Comparison of ENCODE assay signal across 8 cellular contexts in the genomic region with DNA sequence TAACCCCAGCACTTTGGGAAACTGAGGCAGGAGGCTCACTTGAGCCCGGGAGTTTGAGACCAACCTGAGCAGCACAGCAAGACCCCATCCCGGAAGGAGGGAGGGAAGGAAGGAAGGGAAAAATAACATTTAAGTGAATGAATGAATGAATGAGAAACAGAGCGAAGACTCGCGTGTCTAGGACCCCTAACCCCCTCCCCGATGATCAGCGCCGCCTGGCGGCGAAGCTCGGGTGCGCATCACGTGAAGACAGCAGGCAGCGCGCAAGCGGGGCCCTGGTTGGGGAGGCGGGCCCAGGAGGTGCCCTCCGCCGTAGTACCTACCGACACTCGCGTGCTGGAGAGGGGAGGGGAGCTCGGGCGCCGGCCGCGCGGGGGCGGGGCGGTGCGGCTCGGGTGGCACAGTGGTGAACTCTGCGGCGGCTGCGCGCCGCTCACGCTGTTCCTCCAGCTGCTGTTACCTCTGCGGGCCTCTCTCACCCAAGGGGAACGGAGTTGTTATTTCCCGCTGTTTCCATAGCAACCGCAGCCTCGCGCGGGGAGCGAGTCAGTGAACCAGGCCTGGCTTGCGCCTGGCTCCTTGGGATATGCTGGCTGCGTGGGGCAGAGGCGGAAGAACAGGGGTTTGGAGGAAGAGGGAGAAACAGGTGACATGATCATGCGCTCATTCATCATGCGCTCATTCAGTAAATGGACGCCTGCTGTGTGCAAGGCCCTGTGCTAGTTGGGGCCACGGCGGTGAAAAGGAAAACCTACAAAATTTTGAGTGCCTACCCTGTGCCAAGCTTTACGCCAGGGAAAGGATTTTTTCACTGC. TPM values are rescaled to one million over a fixed set of nuclear protein-coding genes. Genes with fewer than 3 reads are reported as not detected.
DNase-seq lines count a peak whose midpoint lies in the region; ATAC-seq, FAIRE-seq and TF ChIP-seq lines count a peak whose summit lies in the region.

No MANE protein-coding gene starts in this region.

- peak overlapping the region; percentile 63 for H3K27ac Mint-ChIP-seq in astrocyte (ENCODE audit: unreplicated experiment)

- no peaks in the 10 kb centered on the region for H3K9me3 ChIP-seq in astrocyte (ENCODE audit: insufficient read depth, low read depth, low read length)

- peaks cover 15% of the 10 kb centered on the region for H3K27me3 Mint-ChIP-seq in astrocyte (ENCODE audit: low read depth, unreplicated experiment)

- no peak for FAIRE-seq in astrocyte (lab: Jason Lieb, UNC)

- H3K36me3 Mint-ChIP-seq in astrocyte (ENCODE audit: low read depth, unreplicated experiment): no peaks in the 10 kb centered on the region

- no peaks in the 10 kb centered on the region for H3K9me3 Mint-ChIP-seq in astrocyte (ENCODE audit: unreplicated experiment)

- no peak overlapping the region for H3K27ac ChIP-seq in astrocyte (ENCODE audit: low read depth, low read length)

- H3K4me2 ChIP-seq in astrocyte (ENCODE audit: low read length): peak overlapping the region; percentile 85

- no peaks in the 10 kb centered on the region for H3K79me2 ChIP-seq in astrocyte (ENCODE audit: insufficient read depth, low read length)

- DNase-seq in GM13977 (ENCODE audit: low spot score) (peak; percentile 78), NCI-H1694 treated with DMSO at 0.1 percent for 48 hours (lab: John Stamatoyannopoulos, UW) (peak; percentile 74), T-helper 2 cell (peak; percentile 40 to 85 (median 67)), astrocyte (ENCODE audit: low read depth) (peak; percentile 71), hippocampal formation (lab: John Stamatoyannopoulos, UW) (peak; percentile 25 to 26), renal cortical epithelial cell (ENCODE audit: low read depth) (peak; percentile 99), HuH-7.5 (ENCODE audit: low spot score) (no peak)

- peak; percentile 94 for TF ChIP-seq CTCF in GM13977 (IDR thresholded peaks at IDR 0.05; ENCODE audit: extremely low read depth, insufficient read depth, missing control alignments)
- peak; percentile 66 for TF ChIP-seq CTCF in astrocyte (IDR thresholded peaks at IDR 0.05; ENCODE audit: insufficient read depth, low read depth, low read length)

- peak overlapping the region; percentile 58 for H3K4me3 ChIP-seq in astrocyte (ENCODE audit: insufficient read depth, low read depth, low read length)

- H3K9ac ChIP-seq in astrocyte (ENCODE audit: low read length): peak overlapping the region; percentile 77

- ATAC-seq in HG02938 (IDR thresholded peaks at IDR 0.05; ENCODE audit: unreplicated experiment): peak; percentile 76

- H3K4me1 Mint-ChIP-seq in astrocyte (ENCODE audit: low read depth, unreplicated experiment): peaks cover 5% of the 10 kb centered on the region

- no peaks in the 10 kb centered on the region for H3K36me3 ChIP-seq in astrocyte (ENCODE audit: insufficient read depth, low read length)

- H3K4me1 ChIP-seq in astrocyte (ENCODE audit: insufficient read depth, low read length): peaks cover 3% of the 10 kb centered on the region

- H4K20me1 ChIP-seq in astrocyte (ENCODE audit: insufficient read depth, low read length): no peaks in the 10 kb centered on the region

- H3K4me3 Mint-ChIP-seq in astrocyte (ENCODE audit: unreplicated experiment): peak overlapping the region; percentile 81

- H3K27me3 ChIP-seq in astrocyte (ENCODE audit: insufficient read depth, low read length): peaks cover 10% of the 10 kb centered on the region

- peak overlapping the region; percentile 91 for H2AFZ ChIP-seq in astrocyte (ENCODE audit: low read depth, low read length)

- in situ Hi-C loops in GM13977 (cut with MboI; ENCODE audit: low pct_unique_long_range_greater_than_20kb, low sequenced_read_pairs, unreplicated experiment): no loop called here

RNA-seq across cellular contexts. Expression of a gene that starts 2.0 kb away (rescaled TPM):
- total RNA-seq in astrocyte: 3.2 and 4.5 TPM in 2 replicates
- total RNA-seq in renal cortical epithelial cell: 286 and 494 TPM in 2 replicates

RNA-seq across cellular contexts. Expression of a gene that starts 42.9 kb away (rescaled TPM):
- total RNA-seq in astrocyte (57.3 and 68.9 TPM in 2 replicates), renal cortical epithelial cell (55.6 and 58.9 TPM in 2 replicates)

Comparison
In these comparisons a context has a peak if more than half of its experiments do, and no peak if none do; other contexts are left out.
1. RNA of a gene that starts 2.0 kb away (total RNA-seq): 286 to 494 TPM in renal cortical epithelial cell; 3.2 to 4.5 TPM in astrocyte; every median in the first group is over 10 times any median in the second.